Comparison of ENCODE assay signal across 1 cellular context in genomic region chr19:50768289-50768688, GRCh38.
TF ChIP-seq lines count a peak whose summit lies in the region.

No MANE protein-coding gene starts in this region.

TF ChIP-seq in GM23338, 12 proteins besides CTCF, POLR2A, EP300 and RAD21 (continued from another document):
- TF ChIP-seq ZNF462 (CRISPR knock-in tag; IDR thresholded peaks at IDR 0.05) (no peak), NANOG (IDR thresholded peaks at IDR 0.05; ENCODE audit: borderline replicate concordance) (no peak)
